In the genomic region with DNA sequence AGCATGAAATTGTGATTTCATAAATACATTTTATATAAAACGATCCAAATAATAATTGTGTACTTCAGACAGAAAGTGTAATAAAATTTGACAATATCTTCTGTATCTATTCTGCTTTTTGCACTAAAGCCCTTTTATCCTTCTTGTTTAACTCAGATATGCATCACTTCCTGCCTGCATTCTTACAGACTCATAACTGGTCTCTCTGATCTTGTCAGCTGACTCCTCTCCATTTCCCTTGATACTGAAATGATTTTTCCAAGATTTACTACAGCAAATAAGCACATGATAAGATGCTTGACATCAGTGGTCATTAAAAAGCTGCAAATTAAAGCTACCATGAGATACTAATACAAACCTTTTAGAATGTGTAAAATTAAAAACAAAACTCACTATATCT, we compare ENCODE assay signal across 18 cellular contexts. TPM values are rescaled to one million over a fixed set of nuclear protein-coding genes. Genes with fewer than 3 reads are reported as not detected.
DNase-seq lines count a peak whose midpoint lies in the region; ATAC-seq, FAIRE-seq and TF ChIP-seq lines count a peak whose summit lies in the region.
"Had no signal": no experiment of that assay in that cellular context is flagged by ENCODE, and none has a peak within 500 bp of the region (broad histone marks: within the 10 kb centered on the region; RNA-seq: fewer than 3 reads in every experiment).

No MANE protein-coding gene starts in this region.

- ATAC-seq in PC-3: no peak; the same call in 1 of the 2 replicates
- no peak for ATAC-seq in stimulated activated memory B cell treated with anti-CD40 and anti-IgM and Interleukin-4, amounts not matched to agents 10 μg/mL and 1 μg/mL and 100 μg/mL, for 72 hours
- ATAC-seq: GM23338 had no signal

- no peaks in the 10 kb centered on the region for H3K79me2 ChIP-seq in PC-3 (ENCODE audit: low read length)

- no peak overlapping the region for H3K27ac Mint-ChIP-seq in stimulated activated memory B cell treated with anti-CD40 and anti-IgM and Interleukin-4, amounts not matched to agents 10 μg/mL and 1 μg/mL and 100 μg/mL, for 72 hours
- H3K27ac Mint-ChIP-seq: CD4-positive, alpha-beta T cell; GM23338 had no signal

- H3K27ac ChIP-seq in A673 (ENCODE audit: low read depth, low read length, poor library complexity, severe bottlenecking) (no peak overlapping the region), PC-3 (ENCODE audit: low read length) (no peak overlapping the region), colonic mucosa (no peak overlapping the region), brain microvascular endothelial cell (no peak overlapping the region)
- H3K27ac ChIP-seq: C4-2B had no signal

- FAIRE-seq in bronchial epithelial cell (lab: Jason Lieb, UNC): no peak
- FAIRE-seq in RCC 7860 (lab: Jason Lieb, UNC): no peak
- FAIRE-seq: H54 had no signal

- H3K4me3 ChIP-seq in A673 (ENCODE audit: low read depth, low read length, poor library complexity, severe bottlenecking) (no peak overlapping the region), PC-3 (ENCODE audit: low read length) (no peak overlapping the region), bronchial epithelial cell (ENCODE audit: low read depth, low read length) (no peak overlapping the region), colonic mucosa (no peak overlapping the region), brain microvascular endothelial cell (ENCODE audit: low read depth, low read length) (no peak overlapping the region)
- H3K4me3 ChIP-seq: GM23338 had no signal

- H2AFZ ChIP-seq in PC-3 (ENCODE audit: low read length): no peak overlapping the region
- H2AFZ ChIP-seq: GM23338 had no signal

- BruUV-seq in A673 (replicated peaks; lab: Mats Ljungman, UMichigan) (no TSS peak), PC-3 (replicated peaks; lab: Mats Ljungman, UMichigan) (no TSS peak)

- no peaks in the 10 kb centered on the region for H3K27me3 ChIP-seq in A673 (replicated peaks; ENCODE audit: insufficient read depth, low read depth, low read length, poor library complexity)
- H3K27me3 ChIP-seq in PC-3 (ENCODE audit: low read length): no peaks in the 10 kb centered on the region
- H3K27me3 ChIP-seq in bronchial epithelial cell (ENCODE audit: control insufficient read depth, insufficient read depth, low read length): no peaks in the 10 kb centered on the region
- H3K27me3 ChIP-seq in colonic mucosa: no peaks in the 10 kb centered on the region
- no peaks in the 10 kb centered on the region for H3K27me3 ChIP-seq in brain microvascular endothelial cell (replicated peaks)

- H3K9ac ChIP-seq in PC-3 (ENCODE audit: low read length) (no peak overlapping the region), colonic mucosa (ENCODE audit: low read depth in 2 of 2, low read length in 2 of 2) (no peak overlapping the region)

- POLR2A ChIA-PET in A673 (lab: Charles Lee; ENCODE audit: low non-redundant PET) (no interaction called here), PC-3 (lab: Charles Lee; ENCODE audit: unreplicated experiment) (no interaction called here)

- H3K36me3 ChIP-seq in A673 (ENCODE audit: insufficient read depth, low read length, poor library complexity, severe bottlenecking) (no peaks in the 10 kb centered on the region), PC-3 (ENCODE audit: low read depth, low read length) (no peaks in the 10 kb centered on the region), bronchial epithelial cell (ENCODE audit: control insufficient read depth, insufficient read depth, low read length) (no peaks in the 10 kb centered on the region), colonic mucosa (no peaks in the 10 kb centered on the region), brain microvascular endothelial cell (replicated peaks) (no peaks in the 10 kb centered on the region)

- DNase-seq in A673 (ENCODE audit: low spot score): peak; percentile 1
- peak; percentile 44 for DNase-seq in ELR (ENCODE audit: low read depth)
- peak; percentile 4 for DNase-seq in PC-3
- peak; percentile 0 for DNase-seq in bronchial epithelial cell (ENCODE audit: low read depth)
- no peak for DNase-seq in colonic mucosa
- DNase-seq in brain microvascular endothelial cell: no peak
- no peak for DNase-seq in RCC 7860 (ENCODE audit: low spot score)
- DNase-seq: 8988T; AML-193; CD4-positive, alpha-beta T cell; DMS153; GDM1; HCEC 1CT; KG1 had no signal

- H3K9me3 Mint-ChIP-seq in stimulated activated memory B cell treated with anti-CD40 and anti-IgM and Interleukin-4, amounts not matched to agents 10 μg/mL and 1 μg/mL and 100 μg/mL, for 72 hours: peaks cover 3% of the 10 kb centered on the region
- H3K9me3 Mint-ChIP-seq: GM23338 had no signal

- no peak for TF ChIP-seq CTCF in A673 (conservative IDR thresholded peaks at IDR 0.05; ENCODE audit: low read depth, low read length)
- no peak for TF ChIP-seq CTCF in PC-3 (conservative IDR thresholded peaks at IDR 0.05; ENCODE audit: low read depth, low read length)
- TF ChIP-seq CTCF in bronchial epithelial cell (IDR thresholded peaks at IDR 0.05; ENCODE audit: insufficient read depth, low read length, severe bottlenecking): no peak
- TF ChIP-seq CTCF in colonic mucosa (IDR thresholded peaks at IDR 0.05): no peak
- TF ChIP-seq CTCF in brain microvascular endothelial cell (IDR thresholded peaks at IDR 0.05; ENCODE audit: low read depth, low read length, missing control alignments): no peak

- H3K4me1 ChIP-seq in A673 (ENCODE audit: insufficient read depth, low read length, poor library complexity, severe bottlenecking) (no peaks in the 10 kb centered on the region), PC-3 (ENCODE audit: insufficient read depth, low read length) (no peaks in the 10 kb centered on the region), colonic mucosa (no peaks in the 10 kb centered on the region)

- H3K9me3 ChIP-seq in A673 (ENCODE audit: low read depth, low read length, poor library complexity, severe bottlenecking) (no peaks in the 10 kb centered on the region), PC-3 (ENCODE audit: low read length) (no peaks in the 10 kb centered on the region), colonic mucosa (no peaks in the 10 kb centered on the region)

- no peak overlapping the region for H3K4me2 ChIP-seq in PC-3 (ENCODE audit: low read length)
- H3K4me2 ChIP-seq: GM23338 had no signal

- H3K4me1 Mint-ChIP-seq in stimulated activated memory B cell treated with anti-CD40 and anti-IgM and Interleukin-4, amounts not matched to agents 10 μg/mL and 1 μg/mL and 100 μg/mL, for 72 hours: no peaks in the 10 kb centered on the region
- H3K4me1 Mint-ChIP-seq: GM23338 had no signal

- no peaks in the 10 kb centered on the region for H4K20me1 ChIP-seq in PC-3 (ENCODE audit: low read length)

- H3K36me3 Mint-ChIP-seq in stimulated activated memory B cell treated with anti-CD40 and anti-IgM and Interleukin-4, amounts not matched to agents 10 μg/mL and 1 μg/mL and 100 μg/mL, for 72 hours: no peaks in the 10 kb centered on the region

- no peaks in the 10 kb centered on the region for H3K27me3 Mint-ChIP-seq in stimulated activated memory B cell treated with anti-CD40 and anti-IgM and Interleukin-4, amounts not matched to agents 10 μg/mL and 1 μg/mL and 100 μg/mL, for 72 hours
- H3K27me3 Mint-ChIP-seq: CD4-positive, alpha-beta T cell had no signal

- H3K9me2 ChIP-seq in PC-3 (replicated peaks; ENCODE audit: low read length): no peaks in the 10 kb centered on the region

- no peaks in the 10 kb centered on the region for H3F3A ChIP-seq in PC-3 (ENCODE audit: low read length, unreplicated experiment)

- in situ Hi-C loops in brain microvascular endothelial cell (cut with HindIII; ENCODE audit: low pct_ligation_motif_present, low sequenced_read_pairs): no loop called here

- no peak overlapping the region for H3K4me3 Mint-ChIP-seq in stimulated activated memory B cell treated with anti-CD40 and anti-IgM and Interleukin-4, amounts not matched to agents 10 μg/mL and 1 μg/mL and 100 μg/mL, for 72 hours
- H3K4me3 Mint-ChIP-seq: CD4-positive, alpha-beta T cell; GM23338 had no signal

- CTCF ChIA-PET in A673 (lab: Charles Lee) (no interaction called here), PC-3 (lab: Charles Lee) (no interaction called here)

- intact Hi-C loops in A673 (cut with micrococcal nuclease; ENCODE audit: unreplicated experiment) (no loop called here), PC-3 (cut with micrococcal nuclease) (no loop called here), colonic mucosa (cut with DNase I) (no loop called here)

RNA-seq across cellular contexts. Expression of gene SI, which starts 25.3 kb away (rescaled TPM):
- not detected in 2 replicates for total RNA-seq in A673 (2021)
- total RNA-seq in PC-3 (2014; rRNA removed): not detected in 2 replicates
- total RNA-seq in bronchial epithelial cell: not detected in 2 replicates
- total RNA-seq in colonic mucosa: 10 to 100 TPM; 42.4 to 66.1 TPM
- total RNA-seq: CD4-positive, alpha-beta T cell; GM23338 had no signal

Comparison
In these comparisons a context has a peak if more than half of its experiments do, and no peak if none do; other contexts are left out.
1. DNase-seq: peak in A673 (single experiment), ELR (single experiment), PC-3 (single experiment) and bronchial epithelial cell (single experiment); none in colonic mucosa (single experiment), brain microvascular endothelial cell (single experiment) and RCC 7860 (single experiment).
2. RNA of gene SI, which starts 25.3 kb away (total RNA-seq): 42.4 to 66.1 TPM in colonic mucosa; not detected in A673, not detected in PC-3 and not detected in bronchial epithelial cell; every median in the first group is over 10 times any median in the second.